In genomic region chr11:90243534-90243933, GRCh38 we compare ENCODE assay signal across 19 cellular contexts. TPM values are rescaled to one million over a fixed set of nuclear protein-coding genes. Genes with fewer than 3 reads are reported as not detected.
DNase-seq lines count a peak whose midpoint lies in the region; ATAC-seq and TF ChIP-seq lines count a peak whose summit lies in the region.
"Had no signal": no experiment of that assay in that cellular context is flagged by ENCODE, and none has a peak within 500 bp of the region (broad histone marks: within the 10 kb centered on the region; RNA-seq: fewer than 3 reads in every experiment).

No MANE protein-coding gene starts in this region.

- H3K27me3 ChIP-seq in mammary epithelial cell (ENCODE audit: insufficient read depth, low read length) = no peaks in the 10 kb centered on the region
- no peaks in the 10 kb centered on the region for H3K27me3 ChIP-seq in CD4-positive, alpha-beta T cell (ENCODE audit: control insufficient read depth, insufficient read depth, low read length)
- H3K27me3 ChIP-seq: right lobe of liver, stomach, upper lobe of left lung had no signal

- no peak overlapping the region for H3K27ac ChIP-seq in mammary epithelial cell (ENCODE audit: insufficient read depth, low read depth, low read length)
- no peak overlapping the region for H3K27ac ChIP-seq in CD4-positive, alpha-beta T cell (ENCODE audit: low read depth, low read length)
- H3K27ac ChIP-seq: C4-2B, right lobe of liver, stomach, upper lobe of left lung had no signal

- H3K79me2 ChIP-seq in mammary epithelial cell (ENCODE audit: insufficient read depth, low read length) = no peaks in the 10 kb centered on the region

- POLR2A ChIA-PET in MCF 10A (lab: Yijun Ruan, JAX) = interaction anchor here (0.7 kb wide), 1 partner anchor 10 kb away, joined by 4 read pairs; no protein-coding TSS in a partner anchor
- POLR2A ChIA-PET in WTC11 (lab: Charles Lee) = no interaction called here
- POLR2A ChIA-PET in CD4-positive, alpha-beta T cell (lab: Charles Lee) = no interaction called here

- in situ Hi-C loops in mammary epithelial cell (cut with MboI; ENCODE audit: low sequenced_read_pairs in 2 of 2) = no loop called here

- TF ChIP-seq CTCF in MCF 10A (IDR thresholded peaks at IDR 0.05; ENCODE audit: unreplicated experiment) (no peak), mammary epithelial cell (conservative IDR thresholded peaks at IDR 0.05 in 1 of 2, IDR thresholded peaks at IDR 0.05 in 1 of 2; ENCODE audit: extremely low read depth in 1 of 2, insufficient read depth in 1 of 2, low read depth in 1 of 2, low read length in 2 of 2) (no peak), WTC11 (IDR thresholded peaks at IDR 0.05) (no peak), Calu3 (IDR thresholded peaks at IDR 0.05; ENCODE audit: unreplicated experiment) (no peak)
- TF ChIP-seq CTCF in CD4-positive, alpha-beta T cell (IDR thresholded peaks at IDR 0.05) = no peak

- no peak overlapping the region for H3K4me2 ChIP-seq in mammary epithelial cell (ENCODE audit: insufficient read depth, low read depth, low read length)

- no peaks in the 10 kb centered on the region for H3K36me3 ChIP-seq in mammary epithelial cell (ENCODE audit: insufficient read depth, low read length)
- H3K36me3 ChIP-seq: right lobe of liver, stomach, upper lobe of left lung had no signal

- H3K36me3 Mint-ChIP-seq in MCF 10A (ENCODE audit: insufficient read depth, unreplicated experiment) (no peaks in the 10 kb centered on the region), WTC11 (no peaks in the 10 kb centered on the region), Calu3 (ENCODE audit: insufficient read depth, unreplicated experiment) (no peaks in the 10 kb centered on the region)
- H3K36me3 Mint-ChIP-seq in CD4-positive, alpha-beta T cell (ENCODE audit: low read depth) = no peaks in the 10 kb centered on the region

- 100% methylated on average over 1 of the region's 1 CpG for WGBS in mammary epithelial cell (ENCODE audit: low coverage, missing lambda C conversion rate)

- H3K27ac Mint-ChIP-seq in MCF 10A (ENCODE audit: low read depth, unreplicated experiment) (no peak overlapping the region), WTC11 (peak overlapping the region; percentile 39; the same call in 1 of the 2 replicates), Calu3 (ENCODE audit: unreplicated experiment) (no peak overlapping the region)
- no peak overlapping the region for H3K27ac Mint-ChIP-seq in CD4-positive, alpha-beta T cell

- no peak overlapping the region for H3K9ac ChIP-seq in mammary epithelial cell (ENCODE audit: insufficient read depth, low read length)

- no peaks in the 10 kb centered on the region for H4K20me1 ChIP-seq in mammary epithelial cell (ENCODE audit: insufficient read depth, low read length)

- intact Hi-C loops in MCF 10A (cut with micrococcal nuclease) = no loop called here
- intact Hi-C loops in mammary epithelial cell (cut with micrococcal nuclease) = no loop called here
- intact Hi-C loops in CD4-positive, alpha-beta T cell (cut with DNase I, micrococcal nuclease) = no loop called here
- intact Hi-C loops in Calu3 (cut with micrococcal nuclease; ENCODE audit: unreplicated experiment) = no loop called here

- no peak overlapping the region for H2AFZ ChIP-seq in mammary epithelial cell (ENCODE audit: low read depth, low read length)

- no TSS peak for BruUV-seq in MCF 10A (replicated peaks; lab: Mats Ljungman, UMichigan)
- no TSS peak for BruUV-seq in mammary epithelial cell (replicated peaks; lab: Mats Ljungman, UMichigan)
- BruUV-seq in Calu3 (replicated peaks; lab: Mats Ljungman, UMichigan) = no TSS peak

- CTCF ChIA-PET in MCF 10A (lab: Yijun Ruan, JAX) (interaction anchor here (0.6 kb wide), 1 partner anchor 10 kb away, joined by 3 read pairs; no protein-coding TSS in a partner anchor), mammary epithelial cell (lab: Charles Lee; ENCODE audit: low non-redundant PET) (no interaction called here), WTC11 (lab: Charles Lee) (interaction anchor here (0.6 to 1.0 kb wide), 2 partner anchors 14 to 172 kb away, joined by 3 read pairs; no protein-coding TSS in a partner anchor), Calu3 (lab: Charles Lee) (interaction anchor here (0.6 kb wide), 1 partner anchor 998 kb away, joined by 3 read pairs; no protein-coding TSS in a partner anchor)
- CTCF ChIA-PET in CD4-positive, alpha-beta T cell (lab: Charles Lee) = no interaction called here

- H3K4me3 Mint-ChIP-seq in MCF 10A (ENCODE audit: unreplicated experiment) (no peak overlapping the region), WTC11 (peak overlapping the region; percentile 15; the same call in 1 of the 2 replicates), Calu3 (ENCODE audit: low read depth, unreplicated experiment) (no peak overlapping the region)
- H3K4me3 Mint-ChIP-seq in CD4-positive, alpha-beta T cell = no peak overlapping the region

- no peaks in the 10 kb centered on the region for H3K27me3 Mint-ChIP-seq in MCF 10A (ENCODE audit: insufficient read depth, unreplicated experiment)
- H3K27me3 Mint-ChIP-seq in WTC11 (ENCODE audit: low read depth) = no peaks in the 10 kb centered on the region
- H3K27me3 Mint-ChIP-seq in CD4-positive, alpha-beta T cell = peaks cover 14% of the 10 kb centered on the region
- H3K27me3 Mint-ChIP-seq in Calu3 (ENCODE audit: unreplicated experiment) = no peaks in the 10 kb centered on the region

- H3K4me3 ChIP-seq in mammary epithelial cell (replicated peaks in 1 of 3; ENCODE audit: insufficient read depth in 1 of 3, low read depth in 2 of 3, low read length in 3 of 3) = no peak overlapping the region
- H3K4me3 ChIP-seq: mucosa of descending colon, right lobe of liver, stomach, upper lobe of left lung had no signal

- H3K4me1 ChIP-seq in mammary epithelial cell (ENCODE audit: insufficient read depth, low read length) = no peaks in the 10 kb centered on the region
- H3K4me1 ChIP-seq: right lobe of liver, stomach, upper lobe of left lung had no signal

- H3K9me3 Mint-ChIP-seq in MCF 10A (ENCODE audit: unreplicated experiment) (no peaks in the 10 kb centered on the region), WTC11 (0 out of 2 replicates have a peak, but pooled peaks cover 4% of the 10 kb centered on the region), Calu3 (ENCODE audit: low read depth, unreplicated experiment) (no peaks in the 10 kb centered on the region)
- no peaks in the 10 kb centered on the region for H3K9me3 Mint-ChIP-seq in CD4-positive, alpha-beta T cell

- H3K4me1 Mint-ChIP-seq in MCF 10A (ENCODE audit: insufficient read depth, unreplicated experiment) (no peaks in the 10 kb centered on the region), WTC11 (peaks cover 45% of the 10 kb centered on the region), Calu3 (ENCODE audit: low read depth, unreplicated experiment) (no peaks in the 10 kb centered on the region)
- no peaks in the 10 kb centered on the region for H3K4me1 Mint-ChIP-seq in CD4-positive, alpha-beta T cell (ENCODE audit: low read depth)

- DNase-seq in MCF 10A (ENCODE audit: unreplicated experiment) = peak; percentile 29
- DNase-seq in mammary epithelial cell = no peak
- DNase-seq in NCI-H2107 treated with DMSO at 0.1 percent for 48 hours (lab: John Stamatoyannopoulos, UW; ENCODE audit: unreplicated experiment) = peak; percentile 89
- no peak for DNase-seq in WTC11 (ENCODE audit: low spot score)
- DNase-seq in stimulated activated CD4-positive, alpha-beta T cell treated with anti-CD3 and anti-CD28 coated beads, Interleukin-4, amount 100 ng/mL, for 24 hours = no peak
- no peak for DNase-seq in CD4-positive, alpha-beta T cell
- DNase-seq in iPS-NIHi7 (ENCODE audit: extremely low spot score) = no peak
- no peak for DNase-seq in Calu3
- DNase-seq: activated naive CD4-positive, alpha-beta T cell treated with anti-CD3 and anti-CD28 coated beads, Interleukin-2, amount 50 U/mL, for 16 hours; activated T-cell treated with anti-CD3 and anti-CD28 coated beads, Interleukin-2, amount 50 U/mL, for 1 hour; MM.1S; mucosa of descending colon; nucleus accumbens; right lobe of liver; stomach; SW 1271; upper lobe of left lung had no signal

- H3K9me3 ChIP-seq in mammary epithelial cell (replicated peaks; ENCODE audit: insufficient read depth, low read length) = no peaks in the 10 kb centered on the region
- H3K9me3 ChIP-seq in CD4-positive, alpha-beta T cell (ENCODE audit: control insufficient read depth, low read length) = no peaks in the 10 kb centered on the region
- H3K9me3 ChIP-seq: mucosa of descending colon, right lobe of liver, stomach, upper lobe of left lung had no signal

- peak; percentile 84 for ATAC-seq in WTC11
- ATAC-seq in CD4-positive, alpha-beta T cell (ENCODE audit: poor library complexity) = no peak
- ATAC-seq: left lobe of liver, mucosa of descending colon, right lobe of liver had no signal

- dilution Hi-C loops in mammary epithelial cell (cut with HindIII; ENCODE audit: low sequenced_read_pairs) = no loop called here

TF ChIP-seq in WTC11, 78 proteins besides CTCF, POLR2A, EP300 and RAD21 (continues in another document):
- no peak for TF ChIP-seq GRHL2 (CRISPR knock-in tag; IDR thresholded peaks at IDR 0.05; ENCODE audit: insufficient replicate concordance, severe bottlenecking)

RNA-seq across cellular contexts. Expression of gene CHORDC1, which starts 20.7 kb away (rescaled TPM):
- total RNA-seq in MCF 10A (2022) = 47.7 and 62.0 TPM in 2 replicates
- total RNA-seq in mammary epithelial cell = 10 to 100 TPM; 22.2 to 42.5 TPM
- polyA plus RNA-seq in mammary epithelial cell = 30.9 TPM
- 63.4 TPM for polyA minus RNA-seq in mammary epithelial cell
- total RNA-seq in WTC11 (2021) = 71.8 to 83.4 TPM (median 74.0 TPM) in 3 replicates
- total RNA-seq in CD4-positive, alpha-beta T cell = 10 to 100 TPM; 64.6 to 65.9 TPM
- total RNA-seq in Calu3 (2022) = 73.5 and 78.9 TPM in 2 replicates

Comparison
In these comparisons a context has a peak if more than half of its experiments do, and no peak if none do; other contexts are left out.
1. DNase-seq: peak in MCF 10A (single experiment) and NCI-H2107 treated with DMSO at 0.1 percent for 48 hours (single experiment); none in mammary epithelial cell (single experiment), WTC11 (single experiment), stimulated activated CD4-positive, alpha-beta T cell treated with anti-CD3 and anti-CD28 coated beads, Interleukin-4, amount 100 ng/mL, for 24 hours (single experiment), CD4-positive, alpha-beta T cell (0 of 10), iPS-NIHi7 (single experiment) and Calu3 (single experiment).
2. CTCF ChIA-PET loops: an anchor here in MCF 10A (0.6 kb wide), WTC11 (0.6 to 1.0 kb wide) and Calu3 (0.6 kb wide); none called in mammary epithelial cell and CD4-positive, alpha-beta T cell.